Comparison of ENCODE assay signal across 8 cellular contexts in the genomic region with DNA sequence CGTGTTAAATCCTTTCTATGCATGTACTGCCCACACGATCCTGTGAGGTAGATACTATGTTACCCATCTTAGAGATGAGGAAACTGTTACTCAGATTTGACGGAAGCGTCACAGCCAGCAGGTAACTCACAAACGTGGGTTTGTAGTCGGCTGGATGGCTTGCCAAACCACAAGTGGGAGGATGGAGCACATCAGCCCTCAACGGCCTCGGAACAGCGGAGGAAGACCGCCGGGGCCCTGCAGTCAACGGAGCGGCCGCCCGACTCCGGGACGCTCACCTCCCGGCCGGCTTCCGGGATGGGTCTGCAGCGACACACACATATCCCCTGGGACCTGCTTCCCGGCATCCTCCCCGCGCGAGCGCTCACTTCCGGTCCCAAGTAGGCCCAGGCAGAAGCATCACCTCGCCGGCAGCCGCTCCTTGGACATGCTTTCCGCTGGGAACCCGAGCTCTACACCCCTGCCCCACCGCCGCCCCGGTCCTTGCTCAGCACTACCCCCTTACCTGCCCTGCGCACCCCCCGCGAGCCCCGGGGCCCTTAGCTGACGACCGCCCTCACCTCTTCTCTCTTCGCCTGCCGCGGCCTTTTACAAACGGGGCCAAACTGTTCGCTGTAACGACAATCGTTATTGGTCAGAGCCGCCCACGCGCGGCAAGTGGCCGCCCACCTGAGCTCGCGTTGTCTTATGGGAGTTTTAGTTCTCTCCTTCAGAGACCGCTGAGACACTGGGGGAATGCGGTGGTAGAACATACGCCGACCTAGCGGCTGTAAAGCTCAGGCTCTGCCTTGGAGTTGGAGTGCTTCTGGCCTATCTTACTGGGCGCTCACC. TPM values are rescaled to one million over a fixed set of nuclear protein-coding genes. Genes with fewer than 3 reads are reported as not detected.
DNase-seq lines count a peak whose midpoint lies in the region; ATAC-seq and TF ChIP-seq lines count a peak whose summit lies in the region.

A gene (minus strand): TSS at position 607 of the 831 bp plus-strand sequence. CDS start 9,034 bp downstream, outside the sequence.

- peaks cover 7% of the 10 kb centered on the region; the same call in 1 of the 2 replicates for H3K4me1 ChIP-seq in OCI-LY3 (ENCODE audit: low read length)

- peak; percentile 99 for DNase-seq in DMS 273 (lab: John Stamatoyannopoulos, UW; ENCODE audit: unreplicated experiment)
- DNase-seq in HuH-7 (ENCODE audit: low spot score), result peak; percentile 93
- peak; percentile 97 for DNase-seq in activated CD8-positive, alpha-beta memory T cell treated with anti-CD3 and anti-CD28 coated beads, Interleukin-2, amount 50 U/mL, for 48 hours
- peak; percentile 87 for DNase-seq in endothelial cell (ENCODE audit: low spot score)
- peak; percentile 97 for DNase-seq in midbrain (lab: John Stamatoyannopoulos, UW)
- peak; percentile 89 to 92 for DNase-seq in stimulated activated CD8-positive, alpha-beta memory T cell treated with anti-CD3 and anti-CD28 coated beads, Interleukin-2, amount 100 ng/mL, for 1 hour (ENCODE audit: low read depth in 2 of 2)

- H3K27ac ChIP-seq in OCI-LY3 (ENCODE audit: low read length), result peak within 1 kb of the TSS; percentile 84

- H3K27ac Mint-ChIP-seq in endothelial cell (ENCODE audit: unreplicated experiment), result peak within 1 kb of the TSS; percentile 92

- no peaks in the 10 kb centered on the region for H3K36me3 ChIP-seq in OCI-LY3 (replicated peaks; ENCODE audit: low read depth, low read length)

- peak within 1 kb of the TSS; percentile 77 for H3K4me2 ChIP-seq in OCI-LY3 (ENCODE audit: low read length)

- TF ChIP-seq CTCF in OCI-LY3 (IDR thresholded peaks at IDR 0.05; ENCODE audit: low read depth, low read length) (no peak), endothelial cell (IDR thresholded peaks at IDR 0.05; ENCODE audit: unreplicated experiment) (no peak)

- peaks cover 5% of the 10 kb centered on the region for H3K4me1 Mint-ChIP-seq in endothelial cell (ENCODE audit: unreplicated experiment)

- no peaks in the 10 kb centered on the region for H3K9me3 ChIP-seq in OCI-LY3 (ENCODE audit: insufficient read depth, low read length)

- peaks cover 8% of the 10 kb centered on the region for H3K79me2 ChIP-seq in OCI-LY3 (ENCODE audit: low read length)

- H3K36me3 Mint-ChIP-seq in endothelial cell (ENCODE audit: low read depth, unreplicated experiment), result no peaks in the 10 kb centered on the region

- H3K4me3 Mint-ChIP-seq in endothelial cell (ENCODE audit: unreplicated experiment), result peak within 1 kb of the TSS; percentile 92

- H4K20me1 ChIP-seq in OCI-LY3 (ENCODE audit: insufficient read depth, low read length), result no peaks in the 10 kb centered on the region

- H2AFZ ChIP-seq in OCI-LY3 (ENCODE audit: low read depth, low read length), result peak within 1 kb of the TSS; percentile 92

- H3K27me3 ChIP-seq in OCI-LY3 (ENCODE audit: low read depth, low read length), result no peaks in the 10 kb centered on the region

- no peaks in the 10 kb centered on the region for H3K9me3 Mint-ChIP-seq in endothelial cell (ENCODE audit: unreplicated experiment)

- peaks cover 3% of the 10 kb centered on the region for H3K27me3 Mint-ChIP-seq in endothelial cell (ENCODE audit: unreplicated experiment)

- peak within 1 kb of the TSS; percentile 96 for H3K4me3 ChIP-seq in OCI-LY3 (ENCODE audit: low read length)

- H3K9ac ChIP-seq in OCI-LY3 (ENCODE audit: low read length), result peak within 1 kb of the TSS; percentile 86

- peak; percentile 83 for ATAC-seq in GM21515 (IDR thresholded peaks at IDR 0.05; ENCODE audit: unreplicated experiment)

RNA-seq across cellular contexts. Expression of the gene that starts here (rescaled TPM):
- 15.0 TPM for total RNA-seq in endothelial cell (ENCODE audit: unreplicated experiment)

Comparison
In these comparisons a context has a peak if more than half of its experiments do, and no peak if none do; other contexts are left out.
1. Peak in every context shown above with its lines: DNase-seq, ATAC-seq, H3K4me3 ChIP-seq and H3K27ac ChIP-seq.